1 cellular context compared by ENCODE assay signal in genomic region chr1:149873060-149873459, GRCh38. TPM values are rescaled to one million over a fixed set of nuclear protein-coding genes. Genes with fewer than 3 reads are reported as not detected.
"Had no signal": no experiment of that assay in that cellular context is flagged by ENCODE, and none has a peak within 500 bp of the region (broad histone marks: within the 10 kb centered on the region; RNA-seq: fewer than 3 reads in every experiment).

No MANE protein-coding gene starts in this region.

RNA-seq across cellular contexts. Expression of gene SV2A, which starts 44.6 kb away (rescaled TPM):
- total RNA-seq: MCF 10A had no signal
